Comparison of ENCODE assay signal across 33 cellular contexts in genomic region chr20:16537918-16538317, GRCh38.
"Had no signal": no experiment of that assay in that cellular context is flagged by ENCODE, and none has a peak within 500 bp of the region (broad histone marks: within the 10 kb centered on the region; RNA-seq: fewer than 3 reads in every experiment).

No MANE protein-coding gene starts in this region.

- H3K27me3 ChIP-seq: brain microvascular endothelial cell, Peyer's patch, SJSA1 had no signal

- DNase-seq: activated B cell treated with CpG ODN at 0.5 μM for 24 hours; activated CD4-positive, alpha-beta memory T cell treated with anti-CD3 and anti-CD28 coated beads for 36 hours; activated CD4-positive, alpha-beta T cell treated with anti-CD3 and anti-CD28 coated beads for 4 hours; activated CD4-positive, alpha-beta T cell treated with anti-CD3 and anti-CD28 coated beads, Interleukin-2, amount 50 U/mL, for 1 hour; activated CD4-positive, CD25-positive, alpha-beta regulatory T cell treated with anti-CD3 and anti-CD28 coated beads, Interleukin-2, amount 50 U/mL, for 72 hours; activated CD8-positive, alpha-beta memory T cell treated with anti-CD3 and anti-CD28 coated beads, Interleukin-2, amount 50 U/mL, for 4 hours; activated naive CD4-positive, alpha-beta T cell treated with anti-CD3 and anti-CD28 coated beads, Interleukin-2, amount 50 U/mL, for 16 hours; activated naive CD8-positive, alpha-beta T cell treated with anti-CD3 and anti-CD28 coated beads for 36 hours; activated T-cell treated with anti-CD3 and anti-CD28 coated beads for 4 hours; activated T-cell treated with anti-CD3 and anti-CD28 coated beads, Interleukin-2, amount 50 U/mL, for 4 hours; amniotic stem cell; aorta; brain microvascular endothelial cell; cerebellar nuclear complex; NCI-H1105; NCI-H1417 treated with DMSO at 0.1 percent for 48 hours; NCI-H187 treated with DMSO at 0.1 percent for 48 hours; NCI-H2081 treated with DMSO at 0.1 percent for 48 hours; NCI-H226; NCI-H446 treated with DMSO at 0.1 percent for 48 hours; NCI-H524; NCI-H69; NK-92 treated with Interleukin-12 subunit alpha and Interleukin-12 subunit beta, amount 100 ng/mL, for 24 hours; PC-3; Peyer's patch; SHP77 treated with DMSO at 0.1 percent for 48 hours; T-cell; T-helper 2 cell; T-helper 9 cell had no signal

- H3K4me3 ChIP-seq: K562, Peyer's patch, SJSA1 had no signal

- ATAC-seq: activated T-cell treated with anti-CD3 and anti-CD28 coated beads, Interleukin-2, amount 50 U/mL, for 4 hours; K562; PC-3; SK-N-SH treated with all-trans-retinoic acid at 6 μM for 48 hours; T-cell had no signal

- H3K36me3 ChIP-seq: brain microvascular endothelial cell, Peyer's patch, SJSA1 had no signal

- H3K9me3 ChIP-seq: Peyer's patch, SJSA1 had no signal

- H3K27ac ChIP-seq: brain microvascular endothelial cell, SJSA1, VCaP had no signal

- H3K4me1 ChIP-seq: Peyer's patch, SJSA1 had no signal
